Comparison of ENCODE assay signal across 8 cellular contexts in genomic region chr19:14081797-14082674, GRCh38. TPM values are rescaled to one million over a fixed set of nuclear protein-coding genes. Genes with fewer than 3 reads are reported as not detected.
DNase-seq lines count a peak whose midpoint lies in the region; ATAC-seq and TF ChIP-seq lines count a peak whose summit lies in the region.

No MANE protein-coding gene starts in this region.

- DNase-seq in LHCN-M2 (ENCODE audit: low read depth), result peak; percentile 45
- DNase-seq in astrocyte of the cerebellum (ENCODE audit: low read depth), result no peak
- DNase-seq in kidney tubule cell (ENCODE audit: low spot score), result peak; percentile 63
- peak; percentile 44 for DNase-seq in stimulated activated naive CD8-positive, alpha-beta T cell treated with anti-CD3 and anti-CD28 coated beads, Interleukin-15, Interleukin-2, amounts not matched to agents 100 U/mL and 50 U/mL, for 24 hours
- DNase-seq in NCI-H1092 treated with DMSO at 0.1 percent for 48 hours (lab: John Stamatoyannopoulos, UW), result no peak
- no peak for DNase-seq in DMS153 (lab: John Stamatoyannopoulos, UW)

- peak overlapping the region; percentile 66 for H3K4me3 ChIP-seq in astrocyte of the cerebellum (ENCODE audit: low read depth, low read length)

- in situ Hi-C loops in astrocyte of the cerebellum (cut with HindIII; ENCODE audit: low sequenced_read_pairs), result no loop called here

- peak overlapping the region; percentile 83 for H3K27ac ChIP-seq in 22Rv1

- no peak for TF ChIP-seq CTCF in 22Rv1 (IDR thresholded peaks at IDR 0.05)
- TF ChIP-seq CTCF in astrocyte of the cerebellum (IDR thresholded peaks at IDR 0.05; ENCODE audit: low read depth, low read length, missing control alignments), result no peak

- ATAC-seq in GM19395 (IDR thresholded peaks at IDR 0.05; ENCODE audit: unreplicated experiment), result peak; percentile 13
- peak; percentile 5 for ATAC-seq in stimulated activated naive CD8-positive, alpha-beta T cell treated with anti-CD3 and anti-CD28 coated beads, Interleukin-15, Interleukin-2, amounts not matched to agents 100 U/mL and 50 U/mL, for 24 hours

RNA-seq across cellular contexts. Expression of gene C19orf67, which starts 3.5 kb away (rescaled TPM):
- total RNA-seq in LHCN-M2 (2014; rRNA removed), result not detected in 2 replicates
- polyA plus RNA-seq in LHCN-M2 (2012), result 0.05 TPM

RNA-seq across cellular contexts. Expression of gene SAMD1, which starts 8.5 kb away (rescaled TPM):
- total RNA-seq in LHCN-M2 (2014; rRNA removed), result 59.3 and 64.5 TPM in 2 replicates
- 27.4 TPM for polyA plus RNA-seq in LHCN-M2 (2012)

RNA-seq across cellular contexts. Expression of gene MISP3, which starts 9.4 kb away (rescaled TPM):
- 0.19 and 0.34 TPM in 2 replicates for total RNA-seq in LHCN-M2 (2014; rRNA removed)
- 1.0 TPM for polyA plus RNA-seq in LHCN-M2 (2012)

RNA-seq across cellular contexts. Expression of gene PALM3, which starts 20.2 kb away (rescaled TPM):
- total RNA-seq in LHCN-M2 (2014; rRNA removed), result 0.11 and 0.38 TPM in 2 replicates
- polyA plus RNA-seq in LHCN-M2 (2012), result 0.22 TPM

RNA-seq across cellular contexts. Expression of gene PRKACA, which starts 35.5 kb away (rescaled TPM):
- total RNA-seq in LHCN-M2 (2014; rRNA removed), result 64.7 and 76.2 TPM in 2 replicates
- 102 TPM for polyA plus RNA-seq in LHCN-M2 (2012)

Comparison
In these comparisons a context has a peak if more than half of its experiments do, and no peak if none do; other contexts are left out.
1. DNase-seq: peak in LHCN-M2 (single experiment), kidney tubule cell (single experiment) and stimulated activated naive CD8-positive, alpha-beta T cell treated with anti-CD3 and anti-CD28 coated beads, Interleukin-15, Interleukin-2, amounts not matched to agents 100 U/mL and 50 U/mL, for 24 hours (single experiment); none in astrocyte of the cerebellum (single experiment), NCI-H1092 treated with DMSO at 0.1 percent for 48 hours (single experiment) and DMS153 (single experiment).